In genomic region chr4:70901984-70902576, GRCh38 we compare ENCODE assay signal across 1 cellular context.
TF ChIP-seq lines count a peak whose summit lies in the region.

TSS of gene MOB1B (plus strand) at chr4:70902369. CDS start at chr4:70902537, 168 bp downstream.

TF ChIP-seq in HepG2, 621 proteins besides CTCF, POLR2A, EP300 and RAD21 (continued from another document and continues in another):
- peak; percentile 53; the same call in 1 of the 2 replicates for TF ChIP-seq TFE3 (CRISPR knock-in tag; IDR thresholded peaks at IDR 0.05)
- TF ChIP-seq ZNF33A (CRISPR knock-in tag; IDR thresholded peaks at IDR 0.05; ENCODE audit: borderline replicate concordance): 0 out of 2 replicates have a peak, but pooled peaks have one; percentile 39
- TF ChIP-seq BCLAF1 (IDR thresholded peaks at IDR 0.05): no peak
- peak; percentile 89 for TF ChIP-seq SALL1 (CRISPR knock-in tag; IDR thresholded peaks at IDR 0.05)
- TF ChIP-seq MYPOP (CRISPR knock-in tag; IDR thresholded peaks at IDR 0.05): no peak
- TF ChIP-seq HOXA3 (CRISPR knock-in tag; IDR thresholded peaks at IDR 0.05): peak; percentile 52; the same call in 1 of the 2 replicates
- TF ChIP-seq MXD4 (CRISPR knock-in tag; IDR thresholded peaks at IDR 0.05): peak; percentile 47; the same call in 1 of the 2 replicates
- no peak for TF ChIP-seq U2AF2 (IDR thresholded peaks at IDR 0.05; ENCODE audit: low read depth, low read length)
- TF ChIP-seq KDM5B (CRISPR knock-in tag; IDR thresholded peaks at IDR 0.05; ENCODE audit: borderline replicate concordance): peak; percentile 79
- no peak for TF ChIP-seq DPF2 (CRISPR knock-in tag; IDR thresholded peaks at IDR 0.05; ENCODE audit: borderline replicate concordance, low read depth)
- no peak for TF ChIP-seq ZNF629 (CRISPR knock-in tag; conservative IDR thresholded peaks at IDR 0.05)
- peak; percentile 34; the same call in 1 of the 2 replicates for TF ChIP-seq ARNT2 (CRISPR knock-in tag; IDR thresholded peaks at IDR 0.05; ENCODE audit: low read depth)
- peak; percentile 92 for TF ChIP-seq MTERF4 (CRISPR knock-in tag; IDR thresholded peaks at IDR 0.05)
- peak; percentile 64 for TF ChIP-seq ZFP90 (CRISPR knock-in tag; IDR thresholded peaks at IDR 0.05; ENCODE audit: borderline replicate concordance)
- TF ChIP-seq NAIF1 (CRISPR knock-in tag; IDR thresholded peaks at IDR 0.05; ENCODE audit: borderline replicate concordance): no peak
- peak; percentile 29; the same call in 1 of the 2 replicates for TF ChIP-seq CREM (IDR thresholded peaks at IDR 0.05)
- TF ChIP-seq CREM (CRISPR knock-in tag; IDR thresholded peaks at IDR 0.05): no peak
- no peak for TF ChIP-seq ZNF549 (CRISPR knock-in tag; IDR thresholded peaks at IDR 0.05)
- peak; percentile 69 for TF ChIP-seq ZNF292 (CRISPR knock-in tag; IDR thresholded peaks at IDR 0.05; ENCODE audit: borderline replicate concordance, low read depth)
- TF ChIP-seq ZNF7 (CRISPR knock-in tag; IDR thresholded peaks at IDR 0.05): no peak
- peak; percentile 60; the same call in 1 of the 2 replicates for TF ChIP-seq YEATS2 (CRISPR knock-in tag; IDR thresholded peaks at IDR 0.05; ENCODE audit: borderline replicate concordance)
- TF ChIP-seq RORA (CRISPR knock-in tag; IDR thresholded peaks at IDR 0.05): no peak
- TF ChIP-seq MEIS2 (CRISPR knock-in tag; IDR thresholded peaks at IDR 0.05): 0 out of 2 replicates have a peak, but pooled peaks have one; percentile 12
- no peak for TF ChIP-seq ZNF138 (CRISPR knock-in tag; IDR thresholded peaks at IDR 0.05; ENCODE audit: low read depth)
- no peak for TF ChIP-seq ZBTB34 (CRISPR knock-in tag; IDR thresholded peaks at IDR 0.05)
- TF ChIP-seq ZNF512B (CRISPR knock-in tag; IDR thresholded peaks at IDR 0.05; ENCODE audit: borderline replicate concordance): no peak
- TF ChIP-seq THAP9 (CRISPR knock-in tag; IDR thresholded peaks at IDR 0.05; ENCODE audit: borderline replicate concordance): peak; percentile 35; the same call in 1 of the 2 replicates
- no peak; the same call in 1 of the 2 replicates for TF ChIP-seq MEIS1 (CRISPR knock-in tag; IDR thresholded peaks at IDR 0.05; ENCODE audit: borderline replicate concordance)
- no peak for TF ChIP-seq ZNF75D (CRISPR knock-in tag; IDR thresholded peaks at IDR 0.05; ENCODE audit: borderline replicate concordance)
- TF ChIP-seq ZMAT3 (CRISPR knock-in tag; conservative IDR thresholded peaks at IDR 0.05): no peak; the same call in 1 of the 2 replicates
- TF ChIP-seq ETV6 (CRISPR knock-in tag; conservative IDR thresholded peaks at IDR 0.05): no peak
- TF ChIP-seq RBM22 (optimal IDR thresholded peaks at IDR 0.05; ENCODE audit: low read length): no peak
- no peak for TF ChIP-seq NFIC (IDR thresholded peaks at IDR 0.05; ENCODE audit: low read length)
- TF ChIP-seq ZNF563 (CRISPR knock-in tag; IDR thresholded peaks at IDR 0.05): peak; percentile 55; the same call in 1 of the 2 replicates
- no peak for TF ChIP-seq FOXA1 (IDR thresholded peaks at IDR 0.05)
- TF ChIP-seq FOXA1 (CRISPR knock-in tag; IDR thresholded peaks at IDR 0.05): no peak
- no peak for TF ChIP-seq GZF1 (CRISPR knock-in tag; IDR thresholded peaks at IDR 0.05)
- TF ChIP-seq YEATS4 (CRISPR knock-in tag; IDR thresholded peaks at IDR 0.05; ENCODE audit: borderline replicate concordance): peak; percentile 61
- peak; percentile 64; the same call in 1 of the 2 replicates for TF ChIP-seq ZBTB20 (CRISPR knock-in tag; IDR thresholded peaks at IDR 0.05; ENCODE audit: borderline replicate concordance, low read depth)
- 0 out of 2 replicates have a peak, but pooled peaks have one; percentile 46 for TF ChIP-seq THAP8 (CRISPR knock-in tag; IDR thresholded peaks at IDR 0.05; ENCODE audit: borderline replicate concordance)
- peak; percentile 61 for TF ChIP-seq HNRNPLL (IDR thresholded peaks at IDR 0.05; ENCODE audit: low read depth, low read length, poor library complexity, severe bottlenecking)
- TF ChIP-seq NR2F1 (CRISPR knock-in tag; IDR thresholded peaks at IDR 0.05): peak in 1 of 2 experiments; percentile 38; a peak in 1 of 4 replicates
- no peak; the same call in 1 of the 2 replicates for TF ChIP-seq GFI1 (CRISPR knock-in tag; IDR thresholded peaks at IDR 0.05; ENCODE audit: borderline replicate concordance)
- peak; percentile 57 for TF ChIP-seq SRSF1 (optimal IDR thresholded peaks at IDR 0.05; ENCODE audit: low read depth, low read length)
- 0 out of 2 replicates have a peak, but pooled peaks have one; percentile 27 for TF ChIP-seq KLF11 (CRISPR knock-in tag; IDR thresholded peaks at IDR 0.05)
- TF ChIP-seq HIVEP1 (CRISPR knock-in tag; IDR thresholded peaks at IDR 0.05): no peak
- peak; percentile 65 for TF ChIP-seq THAP11 (CRISPR knock-in tag; IDR thresholded peaks at IDR 0.05)
- TF ChIP-seq ARNT (IDR thresholded peaks at IDR 0.05): no peak
- TF ChIP-seq ZBTB43 (CRISPR knock-in tag; conservative IDR thresholded peaks at IDR 0.05): 0 out of 2 replicates have a peak, but pooled peaks have one; percentile 59
- no peak for TF ChIP-seq FOXM1 (CRISPR knock-in tag; IDR thresholded peaks at IDR 0.05)
- TF ChIP-seq CC2D1A (CRISPR knock-in tag; IDR thresholded peaks at IDR 0.05): no peak
- TF ChIP-seq BRD4 (CRISPR knock-in tag; IDR thresholded peaks at IDR 0.05): no peak
- TF ChIP-seq SP5 (CRISPR knock-in tag; IDR thresholded peaks at IDR 0.05; ENCODE audit: borderline replicate concordance, low read depth): peak; percentile 75; the same call in 1 of the 2 replicates
